17 cellular contexts compared by ENCODE assay signal in genomic region chr12:59036973-59037807, GRCh38.
A peak's percentile ranks its signal among the peaks of the same experiment; 100 is the strongest.
DNase-seq lines count a peak whose midpoint lies in the region; ATAC-seq and TF ChIP-seq lines count a peak whose summit lies in the region.
"Had no signal": no experiment of that assay in that cellular context is flagged by ENCODE, and none has a peak within 500 bp of the region (broad histone marks: within the 10 kb centered on the region; RNA-seq: fewer than 3 reads in every experiment).

No MANE protein-coding gene starts in this region.

- CTCF ChIA-PET in MCF 10A (lab: Yijun Ruan, JAX), result interaction anchor here (1.1 kb wide), 1 partner anchor 118 kb away, joined by 3 read pairs; no protein-coding TSS in a partner anchor

- no peaks in the 10 kb centered on the region for H3K36me3 Mint-ChIP-seq in MCF 10A (ENCODE audit: insufficient read depth, unreplicated experiment)
- H3K36me3 Mint-ChIP-seq: natural killer cell treated with Interleukin-12 subunit alpha and Interleukin-12 subunit beta and Interleukin-15 and Interleukin-18, amount 100 ng/mL, for 72 hours had no signal

- peaks cover 64% of the 10 kb centered on the region for H3K4me1 Mint-ChIP-seq in MCF 10A (ENCODE audit: insufficient read depth, unreplicated experiment)
- H3K4me1 Mint-ChIP-seq: central memory CD8-positive, alpha-beta T cell had no signal

- no peak for TF ChIP-seq CTCF in MCF 10A (IDR thresholded peaks at IDR 0.05; ENCODE audit: unreplicated experiment)

- peaks cover 16% of the 10 kb centered on the region for H3K9me3 Mint-ChIP-seq in MCF 10A (ENCODE audit: unreplicated experiment)

- POLR2A ChIA-PET in MCF 10A (lab: Yijun Ruan, JAX), result interaction anchor here (0.6 to 17.4 kb wide), 3 partner anchors 93 to 160 kb away, joined by 3 to 655 read pairs (median 3); partner anchors contain the start of gene LRIG3

- H3K27ac Mint-ChIP-seq in MCF 10A (ENCODE audit: low read depth, unreplicated experiment), result peak overlapping the region; percentile 59
- H3K27ac Mint-ChIP-seq: natural killer cell treated with Interleukin-12 subunit alpha and Interleukin-12 subunit beta and Interleukin-15 and Interleukin-18, amount 100 ng/mL, for 72 hours had no signal

- intact Hi-C loops in MCF 10A (cut with micrococcal nuclease), result no loop called here

- H3K27me3 Mint-ChIP-seq in MCF 10A (ENCODE audit: insufficient read depth, unreplicated experiment), result no peaks in the 10 kb centered on the region
- H3K27me3 Mint-ChIP-seq: central memory CD8-positive, alpha-beta T cell; natural killer cell treated with Interleukin-12 subunit alpha and Interleukin-12 subunit beta and Interleukin-15 and Interleukin-18, amount 100 ng/mL, for 72 hours had no signal

- H3K4me3 Mint-ChIP-seq in MCF 10A (ENCODE audit: unreplicated experiment), result no peak overlapping the region
- H3K4me3 Mint-ChIP-seq: central memory CD8-positive, alpha-beta T cell; natural killer cell treated with Interleukin-12 subunit alpha and Interleukin-12 subunit beta and Interleukin-15 and Interleukin-18, amount 100 ng/mL, for 72 hours had no signal

- no TSS peak for BruUV-seq in MCF 10A (replicated peaks; lab: Mats Ljungman, UMichigan)

- DNase-seq in A172 (ENCODE audit: low spot score) (peak; percentile 47), HT1080 (ENCODE audit: low read depth) (peak; percentile 74), MCF 10A (ENCODE audit: unreplicated experiment) (no peak), kidney glomerular epithelial cell (lab: John Stamatoyannopoulos, UW) (peak; percentile 31), medulla oblongata (ENCODE audit: extremely low spot score) (no peak)
- DNase-seq in activated T-cell treated with anti-CD3 and anti-CD28 coated beads, Interleukin-2, amount 50 U/mL, for 1 hour, result no peak
- no peak for DNase-seq in activated naive CD4-positive, alpha-beta T cell (lab: John Stamatoyannopoulos, UW)
- DNase-seq: activated CD4-positive, alpha-beta T cell treated with anti-CD3 and anti-CD28 coated beads for 4 hours; activated effector memory CD4-positive, alpha-beta T cell treated with anti-CD3 and anti-CD28 coated beads, Interleukin-2, amount 50 U/mL, for 16 hours; COR-L47; OCI-M1; T-helper 1 cell; tibial artery had no signal

- no peak for ATAC-seq in GM21367 (IDR thresholded peaks at IDR 0.05; ENCODE audit: unreplicated experiment)
- ATAC-seq: esophagus mucosa; natural killer cell treated with Interleukin-12 subunit alpha and Interleukin-12 subunit beta and Interleukin-15 and Interleukin-18, amount 100 ng/mL, for 72 hours had no signal

Comparison
In these comparisons a context has a peak if more than half of its experiments do, and no peak if none do; other contexts are left out.
1. DNase-seq: peak in A172 (single experiment), HT1080 (single experiment) and kidney glomerular epithelial cell (single experiment); none in MCF 10A (single experiment), activated T-cell treated with anti-CD3 and anti-CD28 coated beads, Interleukin-2, amount 50 U/mL, for 1 hour (single experiment), activated naive CD4-positive, alpha-beta T cell (0 of 4) and medulla oblongata (single experiment).